ENCODE assay signal across 8 cellular contexts in genomic region chr3:192917258-192917507, GRCh38. TPM values are rescaled to one million over a fixed set of nuclear protein-coding genes. Genes with fewer than 3 reads are reported as not detected.
DNase-seq lines count a peak whose midpoint lies in the region; ATAC-seq and TF ChIP-seq lines count a peak whose summit lies in the region.

No MANE protein-coding gene starts in this region.

- peak overlapping the region; percentile 82 for H2AFZ ChIP-seq in GM23248

- H4K20me1 ChIP-seq in GM23248 (ENCODE audit: insufficient read depth), result no peaks in the 10 kb centered on the region

- peaks cover 0 to 8% (median 0%) of the 10 kb centered on the region in 7 donors for H3K9me3 Mint-ChIP-seq in CD4-positive, CD25-positive, alpha-beta regulatory T cell
- H3K9me3 Mint-ChIP-seq in T-cell, result no peaks in the 10 kb centered on the region
- H3K9me3 Mint-ChIP-seq in endodermal cell, result no peaks in the 10 kb centered on the region
- no peaks in the 10 kb centered on the region for H3K9me3 Mint-ChIP-seq in osteocyte (ENCODE audit: unreplicated experiment)

- ATAC-seq in CD4-positive, CD25-positive, alpha-beta regulatory T cell (ENCODE audit: low read depth in 2 of 2), result peak; percentile 35 to 44
- ATAC-seq in T-cell (replicated peaks in 1 of 4) (peak; percentile 28 to 63 (median 40)), HG02970 (IDR thresholded peaks at IDR 0.05; ENCODE audit: low FRiP score, unreplicated experiment) (no peak)

- in situ Hi-C loops in GM23248 (cut with MboI), result no loop called here

- peaks cover 0 to 45% (median 22%) of the 10 kb centered on the region in 4 donors for H3K4me1 Mint-ChIP-seq in CD4-positive, CD25-positive, alpha-beta regulatory T cell
- H3K4me1 Mint-ChIP-seq in T-cell (peaks cover 23 to 45% (median 38%) of the 10 kb centered on the region in 3 donors), endodermal cell (peaks cover 46% of the 10 kb centered on the region), osteocyte (ENCODE audit: unreplicated experiment) (peaks cover 19% of the 10 kb centered on the region)

- H3K36me3 Mint-ChIP-seq in CD4-positive, CD25-positive, alpha-beta regulatory T cell, result no peaks in the 10 kb centered on the region
- H3K36me3 Mint-ChIP-seq in T-cell (no peaks in the 10 kb centered on the region), endodermal cell (ENCODE audit: low read depth) (no peaks in the 10 kb centered on the region), osteocyte (ENCODE audit: unreplicated experiment) (no peaks in the 10 kb centered on the region)

- peaks cover 14% of the 10 kb centered on the region for H3K27me3 ChIP-seq in CD4-positive, CD25-positive, alpha-beta regulatory T cell (ENCODE audit: control insufficient read depth, insufficient read depth, low read length)
- H3K27me3 ChIP-seq in GM23248 (replicated peaks; ENCODE audit: insufficient read depth), result no peaks in the 10 kb centered on the region
- no peaks in the 10 kb centered on the region for H3K27me3 ChIP-seq in endodermal cell (ENCODE audit: control insufficient read depth, insufficient read depth, low read length, poor library complexity, severe bottlenecking)

- H3K27ac ChIP-seq in CD4-positive, CD25-positive, alpha-beta regulatory T cell (ENCODE audit: insufficient read depth, low read length, poor library complexity, severe bottlenecking), result peak overlapping the region; percentile 51
- H3K27ac ChIP-seq in GM23248 (peak overlapping the region; percentile 94), endodermal cell (ENCODE audit: low read depth, low read length) (no peak overlapping the region)

- CTCF ChIA-PET in T-cell (lab: Charles Lee), result interaction anchor here in 1 of 2 donors (0.7 to 2.8 kb wide), 5 partner anchors 18 to 100 kb away, joined by 3 to 9 read pairs (median 4); no protein-coding TSS in a partner anchor

- peaks cover 46% of the 10 kb centered on the region for H3K27me3 Mint-ChIP-seq in CD4-positive, CD25-positive, alpha-beta regulatory T cell
- H3K27me3 Mint-ChIP-seq in T-cell (peaks cover 44 to 50% of the 10 kb centered on the region in 2 donors), endodermal cell (ENCODE audit: insufficient read depth) (peaks cover 10% of the 10 kb centered on the region), osteocyte (ENCODE audit: unreplicated experiment) (no peaks in the 10 kb centered on the region)

- peaks cover 28% of the 10 kb centered on the region for H3K4me1 ChIP-seq in CD4-positive, CD25-positive, alpha-beta regulatory T cell (ENCODE audit: control insufficient read depth, insufficient read depth, low read length, poor library complexity, severe bottlenecking)
- H3K4me1 ChIP-seq in GM23248 (ENCODE audit: insufficient read depth) (peaks cover 12% of the 10 kb centered on the region), endodermal cell (ENCODE audit: control insufficient read depth, insufficient read depth, low read length) (peaks cover 10% of the 10 kb centered on the region)

- no peak for TF ChIP-seq CTCF in endodermal cell (conservative IDR thresholded peaks at IDR 0.05)
- TF ChIP-seq CTCF in osteocyte (IDR thresholded peaks at IDR 0.05), result no peak

- peak overlapping the region; percentile 94 for H3K4me2 ChIP-seq in GM23248 (ENCODE audit: unreplicated experiment)

- 1% methylated on average over 13 of the region's 13 CpGs for WGBS in GM23248 (ENCODE audit: low coverage in 1 of 2, low lambda C conversion rate in 2 of 2, missing lambda C conversion rate in 2 of 2), 2 experiments
- WGBS in endodermal cell (ENCODE audit: insufficient coverage in 1 of 2, insufficient read length in 1 of 2), 2 experiments, result 0% methylated on average over 7 to 13 of the region's 13 CpGs

- POLR2A ChIA-PET in T-cell (lab: Charles Lee), result interaction anchor here in 1 of 2 donors (0.5 to 1.4 kb wide), 3 partner anchors 18 to 42 kb away, joined by 3 to 14 read pairs (median 3); no protein-coding TSS in a partner anchor

- H3K4me3 ChIP-seq in CD4-positive, CD25-positive, alpha-beta regulatory T cell (ENCODE audit: low read depth, low read length), result peak overlapping the region; percentile 92
- H3K4me3 ChIP-seq in GM23248, result peak overlapping the region; percentile 96
- peak overlapping the region; percentile 98 for H3K4me3 ChIP-seq in endodermal cell (ENCODE audit: low read length)

- peaks cover 49% of the 10 kb centered on the region for H3K79me2 ChIP-seq in GM23248 (ENCODE audit: insufficient read depth)

- H3K4me3 Mint-ChIP-seq in CD4-positive, CD25-positive, alpha-beta regulatory T cell, result peak overlapping the region; percentile 90 to 98 (median 94)
- H3K4me3 Mint-ChIP-seq in T-cell (peak overlapping the region; percentile 82 to 98 (median 93)), endodermal cell (peak overlapping the region; percentile 98), osteocyte (ENCODE audit: unreplicated experiment) (peak overlapping the region; percentile 99)

- H3K36me3 ChIP-seq in CD4-positive, CD25-positive, alpha-beta regulatory T cell (ENCODE audit: control insufficient read depth, insufficient read depth, low read length), result no peaks in the 10 kb centered on the region
- H3K36me3 ChIP-seq in GM23248 (ENCODE audit: low read depth) (no peaks in the 10 kb centered on the region), endodermal cell (ENCODE audit: control insufficient read depth, insufficient read depth, low read length) (no peaks in the 10 kb centered on the region)

- peak in 2 of 3 donors; percentile 35 to 42 for DNase-seq in CD4-positive, CD25-positive, alpha-beta regulatory T cell
- no peak for DNase-seq in GM23248
- peak in 23 of 34 experiments; percentile 2 to 35 (median 22) for DNase-seq in T-cell
- DNase-seq in endodermal cell, result no peak
- DNase-seq in osteocyte (ENCODE audit: extremely low spot score, unreplicated experiment), result no peak
- DNase-seq in activated effector memory CD4-positive, alpha-beta T cell treated with Interleukin-2 at 50 U/mL for 16 hours, result no peak
- DNase-seq in NCI-H2227 treated with DMSO at 0.1 percent for 48 hours (lab: John Stamatoyannopoulos, UW), result no peak

- H3K9ac ChIP-seq in GM23248 (peak overlapping the region; percentile 91), endodermal cell (ENCODE audit: extremely low read depth, low read length, poor library complexity, severe bottlenecking) (peak overlapping the region; percentile 74)

- peaks cover 7% of the 10 kb centered on the region; the same call in 1 of the 2 replicates for H3F3A ChIP-seq in GM23248 (ENCODE audit: insufficient read depth)

- H3K9me2 ChIP-seq in GM23248 (ENCODE audit: insufficient read depth), result no peaks in the 10 kb centered on the region

- H3K9me3 ChIP-seq in CD4-positive, CD25-positive, alpha-beta regulatory T cell (ENCODE audit: control insufficient read depth in 2 of 2, low read length in 2 of 2), result no peaks in the 10 kb centered on the region
- H3K9me3 ChIP-seq in GM23248 (ENCODE audit: low read depth) (no peaks in the 10 kb centered on the region), endodermal cell (ENCODE audit: control insufficient read depth, low read length) (no peaks in the 10 kb centered on the region)

- H3K27ac Mint-ChIP-seq in CD4-positive, CD25-positive, alpha-beta regulatory T cell, result peak overlapping the region; percentile 78 to 92 (median 87)
- peak overlapping the region; percentile 76 to 89 for H3K27ac Mint-ChIP-seq in T-cell
- H3K27ac Mint-ChIP-seq in endodermal cell, result peak overlapping the region; percentile 97
- peak overlapping the region; percentile 98 for H3K27ac Mint-ChIP-seq in osteocyte (ENCODE audit: unreplicated experiment)

RNA-seq across cellular contexts. Expression of gene MB21D2, which starts 0.5 kb away (rescaled TPM):
- total RNA-seq in CD4-positive, CD25-positive, alpha-beta regulatory T cell, result 10.8 TPM
- 1 to 10 TPM; 2.6 to 3.9 (median 3.0) TPM for polyA plus RNA-seq in CD4-positive, CD25-positive, alpha-beta regulatory T cell
- 24.2 and 26.4 TPM in 2 replicates for total RNA-seq in GM23248 (2014; rRNA removed; shearing (Covaris generic))
- 10.5 and 10.9 TPM in 2 replicates for polyA plus RNA-seq in GM23248 (2016; fragmentation: Nextera tagmentation; extraction: Ambion mirVana)
- 1 to 10 TPM; 4.1 to 7.6 (median 5.5) TPM for total RNA-seq in T-cell
- 1 to 10 TPM; 5.7 to 6.9 TPM for total RNA-seq in endodermal cell
- 4.1 TPM for polyA plus RNA-seq in endodermal cell (2013, experiment 1 of 2)
- polyA plus RNA-seq in endodermal cell (2013, experiment 2 of 2), result 4.2 TPM
- 5.3 and 5.5 TPM in 2 replicates for total RNA-seq in osteocyte

Comparison
In these comparisons a context has a peak if more than half of its experiments do, and no peak if none do; other contexts are left out.
1. DNase-seq: peak in CD4-positive, CD25-positive, alpha-beta regulatory T cell (2 of 3) and T-cell (23 of 34); none in GM23248 (single experiment), endodermal cell (single experiment), osteocyte (single experiment), activated effector memory CD4-positive, alpha-beta T cell treated with Interleukin-2 at 50 U/mL for 16 hours (single experiment) and NCI-H2227 treated with DMSO at 0.1 percent for 48 hours (single experiment).
2. Peak in every context shown above with its lines, with median percentiles within 50 percentile points of each other: H3K4me3 ChIP-seq, H3K27ac Mint-ChIP-seq and H3K4me3 Mint-ChIP-seq.